22 cellular contexts compared by ENCODE assay signal in genomic region chr2:172856561-172856960, GRCh38.
DNase-seq lines count a peak whose midpoint lies in the region; ATAC-seq, FAIRE-seq and TF ChIP-seq lines count a peak whose summit lies in the region.
"Had no signal": no experiment of that assay in that cellular context is flagged by ENCODE, and none has a peak within 500 bp of the region (broad histone marks: within the 10 kb centered on the region; RNA-seq: fewer than 3 reads in every experiment).

No MANE protein-coding gene starts in this region.

- FAIRE-seq in bronchial epithelial cell (lab: Jason Lieb, UNC) (no peak), keratinocyte (lab: Jason Lieb, UNC) (peak; percentile 79)
- FAIRE-seq: GM12891, RCC 7860 had no signal

- H3K4me3 Mint-ChIP-seq in activated T-cell treated with anti-CD3 and anti-CD28 coated beads, Interleukin-2, amount 50 U/mL, for 72 hours = no peak overlapping the region
- no peak overlapping the region for H3K4me3 Mint-ChIP-seq in activated T-cell treated with anti-CD3 and anti-CD28 coated beads, Interleukin-2, amount 50 U/mL, for 4 hours
- no peak overlapping the region for H3K4me3 Mint-ChIP-seq in mesothelial cell of epicardium
- no peak overlapping the region for H3K4me3 Mint-ChIP-seq in activated CD4-positive, alpha-beta T cell treated with anti-CD3 and anti-CD28 coated beads, Interleukin-2, amount 10 ng/mL, durations not matched to agents 24 days and 14 days
- H3K4me3 Mint-ChIP-seq: CD8-positive, alpha-beta T cell had no signal

- no peak overlapping the region for H3K9ac ChIP-seq in keratinocyte (ENCODE audit: control insufficient read depth, extremely low read depth, insufficient read depth, low read length)
- H3K9ac ChIP-seq: BLaER1 treated with 17β-estradiol and CSF1 and Interleukin-3, amounts not matched to agents 10 nM and 100 nM had no signal

- no peak for TF ChIP-seq CTCF in bronchial epithelial cell (IDR thresholded peaks at IDR 0.05; ENCODE audit: insufficient read depth, low read length, severe bottlenecking)
- TF ChIP-seq CTCF in keratinocyte (optimal IDR thresholded peaks at IDR 0.05 in 1 of 3, IDR thresholded peaks at IDR 0.05 in 1 of 3, conservative IDR thresholded peaks at IDR 0.05 in 1 of 3; ENCODE audit: extremely low read depth in 1 of 3, insufficient read depth in 2 of 3, low read length in 3 of 3) = no peak
- no peak for TF ChIP-seq CTCF in mesothelial cell of epicardium (IDR thresholded peaks at IDR 0.05; ENCODE audit: unreplicated experiment)
- TF ChIP-seq CTCF in tibial artery (IDR thresholded peaks at IDR 0.05) = no peak

- ATAC-seq in activated T-cell treated with anti-CD3 and anti-CD28 coated beads, Interleukin-2, amount 50 U/mL, for 72 hours (replicated peaks in 1 of 2) = peak; percentile 68 to 79
- ATAC-seq in activated T-cell treated with anti-CD3 and anti-CD28 coated beads, Interleukin-2, amount 50 U/mL, for 4 hours = no peak
- ATAC-seq: CD8-positive, alpha-beta T cell had no signal

- no peaks in the 10 kb centered on the region for H3K79me2 ChIP-seq in keratinocyte (ENCODE audit: control insufficient read depth, insufficient read depth, low read length)

- H3K36me3 Mint-ChIP-seq in activated T-cell treated with anti-CD3 and anti-CD28 coated beads, Interleukin-2, amount 50 U/mL, for 72 hours (ENCODE audit: insufficient read depth in 2 of 2) = peaks cover 1 to 2% of the 10 kb centered on the region in 2 donors
- peaks cover 2% of the 10 kb centered on the region for H3K36me3 Mint-ChIP-seq in activated T-cell treated with anti-CD3 and anti-CD28 coated beads, Interleukin-2, amount 50 U/mL, for 4 hours (ENCODE audit: insufficient read depth)
- H3K36me3 Mint-ChIP-seq in mesothelial cell of epicardium = peaks cover 20% of the 10 kb centered on the region
- H3K36me3 Mint-ChIP-seq in activated CD4-positive, alpha-beta T cell treated with anti-CD3 and anti-CD28 coated beads, Interleukin-2, amount 10 ng/mL, durations not matched to agents 24 days and 14 days (ENCODE audit: low read depth) = no peaks in the 10 kb centered on the region
- H3K36me3 Mint-ChIP-seq: CD8-positive, alpha-beta T cell had no signal

- peaks cover 4% of the 10 kb centered on the region for H3K4me1 Mint-ChIP-seq in activated T-cell treated with anti-CD3 and anti-CD28 coated beads, Interleukin-2, amount 50 U/mL, for 72 hours (ENCODE audit: low read depth)
- no peaks in the 10 kb centered on the region for H3K4me1 Mint-ChIP-seq in activated T-cell treated with anti-CD3 and anti-CD28 coated beads, Interleukin-2, amount 50 U/mL, for 4 hours (ENCODE audit: low read depth)
- peaks cover 46% of the 10 kb centered on the region for H3K4me1 Mint-ChIP-seq in mesothelial cell of epicardium
- no peaks in the 10 kb centered on the region for H3K4me1 Mint-ChIP-seq in activated CD4-positive, alpha-beta T cell treated with anti-CD3 and anti-CD28 coated beads, Interleukin-2, amount 10 ng/mL, durations not matched to agents 24 days and 14 days

- no peaks in the 10 kb centered on the region for H3K36me3 ChIP-seq in bronchial epithelial cell (ENCODE audit: control insufficient read depth, insufficient read depth, low read length)
- no peaks in the 10 kb centered on the region for H3K36me3 ChIP-seq in keratinocyte (ENCODE audit: control insufficient read depth in 2 of 2, extremely low read depth in 1 of 2, insufficient read depth in 2 of 2, low read length in 2 of 2)
- no peaks in the 10 kb centered on the region for H3K36me3 ChIP-seq in tibial artery
- H3K36me3 ChIP-seq: BLaER1 treated with 17β-estradiol and CSF1 and Interleukin-3, amounts not matched to agents 10 nM and 100 nM had no signal

- H3K27ac ChIP-seq in keratinocyte (ENCODE audit: control insufficient read depth, insufficient read depth, low read length) (no peak overlapping the region), tibial artery (no peak overlapping the region)
- H3K27ac ChIP-seq: 22Rv1; BLaER1 treated with 17β-estradiol and CSF1 and Interleukin-3, amounts not matched to agents 10 nM and 100 nM had no signal

- H3K9me3 ChIP-seq in keratinocyte (ENCODE audit: control insufficient read depth, low read depth, low read length) = no peaks in the 10 kb centered on the region
- H3K9me3 ChIP-seq in tibial artery = peaks cover 0 to 3% (median under 1%) of the 10 kb centered on the region in 3 donors

- H3K4me3 ChIP-seq in bronchial epithelial cell (ENCODE audit: low read depth, low read length) (no peak overlapping the region), keratinocyte (ENCODE audit: control insufficient read depth in 2 of 3, extremely low read depth in 1 of 3, insufficient read depth in 2 of 3, low read depth in 1 of 3, low read length in 3 of 3) (no peak overlapping the region), tibial artery (no peak overlapping the region)
- H3K4me3 ChIP-seq: BLaER1 treated with 17β-estradiol and CSF1 and Interleukin-3, amounts not matched to agents 10 nM and 100 nM had no signal

- no peak overlapping the region for H2AFZ ChIP-seq in keratinocyte (ENCODE audit: control insufficient read depth, low read length)

- H4K20me1 ChIP-seq in keratinocyte (ENCODE audit: control insufficient read depth, extremely low read depth, insufficient read depth, low read length) = no peaks in the 10 kb centered on the region
- H4K20me1 ChIP-seq: BLaER1 treated with 17β-estradiol and CSF1 and Interleukin-3, amounts not matched to agents 10 nM and 100 nM had no signal

- dilution Hi-C loops in keratinocyte (cut with MboI; ENCODE audit: extremely low pct_ligation_motif_present, low sequenced_read_pairs) = no loop called here

- H3K27me3 ChIP-seq in bronchial epithelial cell (ENCODE audit: control insufficient read depth, insufficient read depth, low read length) (no peaks in the 10 kb centered on the region), keratinocyte (ENCODE audit: control insufficient read depth, extremely low read depth, insufficient read depth, low read length) (no peaks in the 10 kb centered on the region), tibial artery (no peaks in the 10 kb centered on the region)
- H3K27me3 ChIP-seq: BLaER1 treated with 17β-estradiol and CSF1 and Interleukin-3, amounts not matched to agents 10 nM and 100 nM had no signal

- H3K9me3 Mint-ChIP-seq in activated T-cell treated with anti-CD3 and anti-CD28 coated beads, Interleukin-2, amount 50 U/mL, for 72 hours = peaks cover 0 to 4% of the 10 kb centered on the region in 2 donors
- no peaks in the 10 kb centered on the region for H3K9me3 Mint-ChIP-seq in activated T-cell treated with anti-CD3 and anti-CD28 coated beads, Interleukin-2, amount 50 U/mL, for 4 hours
- H3K9me3 Mint-ChIP-seq in mesothelial cell of epicardium = peaks cover 34% of the 10 kb centered on the region
- no peaks in the 10 kb centered on the region for H3K9me3 Mint-ChIP-seq in activated CD4-positive, alpha-beta T cell treated with anti-CD3 and anti-CD28 coated beads, Interleukin-2, amount 10 ng/mL, durations not matched to agents 24 days and 14 days

- no peak overlapping the region for H3K4me2 ChIP-seq in keratinocyte (ENCODE audit: control insufficient read depth, extremely low read depth, insufficient read depth, low read depth, low read length)
- H3K4me2 ChIP-seq: BLaER1 treated with 17β-estradiol and CSF1 and Interleukin-3, amounts not matched to agents 10 nM and 100 nM had no signal

- H3K9me1 ChIP-seq in keratinocyte (ENCODE audit: control insufficient read depth, extremely low read depth, insufficient read depth, low read length) = no peaks in the 10 kb centered on the region

- intact Hi-C loops in activated CD4-positive, alpha-beta T cell treated with anti-CD3 and anti-CD28 coated beads, Interleukin-2, amount 10 ng/mL, durations not matched to agents 24 days and 14 days (cut with micrococcal nuclease) = no loop called here
- intact Hi-C loops in tibial artery (cut with DNase I; ENCODE audit: low total_unique reads) = no loop called here

- H3K27ac Mint-ChIP-seq in activated T-cell treated with anti-CD3 and anti-CD28 coated beads, Interleukin-2, amount 50 U/mL, for 72 hours = no peak overlapping the region
- peak overlapping the region; percentile 44 for H3K27ac Mint-ChIP-seq in mesothelial cell of epicardium
- no peak overlapping the region for H3K27ac Mint-ChIP-seq in activated CD4-positive, alpha-beta T cell treated with anti-CD3 and anti-CD28 coated beads, Interleukin-2, amount 10 ng/mL, durations not matched to agents 24 days and 14 days
- H3K27ac Mint-ChIP-seq: CD8-positive, alpha-beta T cell had no signal

- peaks cover 9% of the 10 kb centered on the region for H3K27me3 Mint-ChIP-seq in activated T-cell treated with anti-CD3 and anti-CD28 coated beads, Interleukin-2, amount 50 U/mL, for 72 hours (ENCODE audit: low read depth)
- H3K27me3 Mint-ChIP-seq in activated T-cell treated with anti-CD3 and anti-CD28 coated beads, Interleukin-2, amount 50 U/mL, for 4 hours (ENCODE audit: low read depth) = peaks cover 9% of the 10 kb centered on the region
- H3K27me3 Mint-ChIP-seq in mesothelial cell of epicardium (ENCODE audit: low read depth) = no peaks in the 10 kb centered on the region
- H3K27me3 Mint-ChIP-seq in activated CD4-positive, alpha-beta T cell treated with anti-CD3 and anti-CD28 coated beads, Interleukin-2, amount 10 ng/mL, durations not matched to agents 24 days and 14 days = peaks cover 12% of the 10 kb centered on the region

- peaks cover 36% of the 10 kb centered on the region for H3K4me1 ChIP-seq in keratinocyte (ENCODE audit: control insufficient read depth, extremely low read depth, insufficient read depth, low read length)
- no peaks in the 10 kb centered on the region for H3K4me1 ChIP-seq in tibial artery
- H3K4me1 ChIP-seq: BLaER1 treated with 17β-estradiol and CSF1 and Interleukin-3, amounts not matched to agents 10 nM and 100 nM had no signal

- no peak for DNase-seq in activated T-cell treated with anti-CD3 and anti-CD28 coated beads, Interleukin-2, amount 50 U/mL, for 72 hours
- DNase-seq in activated T-cell treated with anti-CD3 and anti-CD28 coated beads, Interleukin-2, amount 50 U/mL, for 4 hours = no peak
- DNase-seq in bronchial epithelial cell (ENCODE audit: low read depth) (peak; percentile 17), keratinocyte (ENCODE audit: low read depth, low spot score) (no peak), mesothelial cell of epicardium (ENCODE audit: low spot score in 2 of 2, unreplicated experiment in 2 of 2) (no peak), tibial artery (no peak)
- DNase-seq in stimulated activated CD4-positive, alpha-beta T cell treated with anti-CD3 and anti-CD28 coated beads, Interleukin-2, amount 100 ng/mL, for 24 hours = no peak
- DNase-seq in activated CD4-positive, alpha-beta T cell treated with anti-CD3 and anti-CD28 coated beads, Interleukin-2, amount 10 ng/mL, durations not matched to agents 24 days and 14 days = no peak
- DNase-seq: CD8-positive, alpha-beta T cell; DMS153; GOT3; HCEC 1CT; Karpas-422; NCI-H1694; NCI-H2081; NCI-H2171; NCI-H524 treated with DMSO at 0.1 percent for 48 hours; OCI-M1 had no signal

Comparison
In these comparisons a context has a peak if more than half of its experiments do, and no peak if none do; other contexts are left out.
1. ATAC-seq: peak in activated T-cell treated with anti-CD3 and anti-CD28 coated beads, Interleukin-2, amount 50 U/mL, for 72 hours (2 of 2); none in activated T-cell treated with anti-CD3 and anti-CD28 coated beads, Interleukin-2, amount 50 U/mL, for 4 hours (0 of 2).